Comparison of ENCODE assay signal across 1 cellular context in genomic region chr15:41827880-41828746, GRCh38.
TF ChIP-seq lines count a peak whose summit lies in the region.

JMJD7 (plus strand) TSS chr15:41828092; CDS start chr15:41828125, 33 bp downstream.

TF ChIP-seq in GM12878, 131 proteins besides CTCF, POLR2A, EP300 and RAD21 (continued from another document):
- TF ChIP-seq REST (IDR thresholded peaks at IDR 0.05; ENCODE audit: low read depth, low read length) (no peak), RBBP5 (conservative IDR thresholded peaks at IDR 0.05) (no peak), CBFB (IDR thresholded peaks at IDR 0.05; ENCODE audit: low read depth) (0 out of 2 replicates have a peak, but pooled peaks have one; percentile 17), MAX (IDR thresholded peaks at IDR 0.05; ENCODE audit: low read depth, low read length) (no peak), CREB1 (IDR thresholded peaks at IDR 0.05; ENCODE audit: low read depth) (0 out of 2 replicates have a peak, but pooled peaks have one; percentile 36), CREM (IDR thresholded peaks at IDR 0.05; ENCODE audit: low read depth) (peak; percentile 18; the same call in 1 of the 2 replicates), GATAD2B (conservative IDR thresholded peaks at IDR 0.05; ENCODE audit: low read depth) (peak; percentile 83), SKIL (IDR thresholded peaks at IDR 0.05; ENCODE audit: low read depth, poor library complexity, severe bottlenecking) (no peak), EZH2 (IDR thresholded peaks at IDR 0.05; ENCODE audit: borderline replicate concordance, control insufficient read depth, low read depth, low read length) (no peak), ATF3 (IDR thresholded peaks at IDR 0.05; ENCODE audit: borderline replicate concordance, extremely low read depth, low read depth, low read length) (no peak), POLR2AphosphoS5 (IDR thresholded peaks at IDR 0.05; ENCODE audit: low read length) (peak; percentile 62; the same call in 1 of the 2 replicates), NKRF (conservative IDR thresholded peaks at IDR 0.05) (peak; percentile 68), TBL1XR1 (IDR thresholded peaks at IDR 0.05; ENCODE audit: low read depth, low read length) (no peak), ELK1 (IDR thresholded peaks at IDR 0.05; ENCODE audit: low read depth, low read length) (no peak), STAT1 (conservative IDR thresholded peaks at IDR 0.05) (no peak), ZNF622 (IDR thresholded peaks at IDR 0.05) (no peak), BRCA1 (IDR thresholded peaks at IDR 0.05; ENCODE audit: low read depth, low read length) (no peak), BCL3 (IDR thresholded peaks at IDR 0.05; ENCODE audit: borderline replicate concordance, insufficient read depth, low read depth, low read length, poor library complexity, severe bottlenecking) (peak; percentile 85), CHD4 (IDR thresholded peaks at IDR 0.05) (no peak), SPI1 (IDR thresholded peaks at IDR 0.05; ENCODE audit: borderline replicate concordance, insufficient read depth, low read depth, low read length) (no peak), KAT2A (conservative IDR thresholded peaks at IDR 0.05; ENCODE audit: control insufficient read depth, low read depth, low read length) (no peak), PML (IDR thresholded peaks at IDR 0.05; ENCODE audit: low read length) (no peak), IRF4 (IDR thresholded peaks at IDR 0.05; ENCODE audit: low read depth, low read length) (no peak), POLR2AphosphoS2 (IDR thresholded peaks at IDR 0.05; ENCODE audit: low read depth, low read length) (peak; percentile 66; the same call in 1 of the 2 replicates), ATF7 (IDR thresholded peaks at IDR 0.05; ENCODE audit: low read depth) (no peak), MXI1 (IDR thresholded peaks at IDR 0.05; ENCODE audit: low read depth, low read length) (peak; percentile 30; the same call in 1 of the 2 replicates), ZSCAN29 (IDR thresholded peaks at IDR 0.05) (no peak), ZBTB40 (IDR thresholded peaks at IDR 0.05; ENCODE audit: borderline replicate concordance) (0 out of 2 replicates have a peak, but pooled peaks have one; percentile 27), IKZF2 (IDR thresholded peaks at IDR 0.05) (peak; percentile 56 to 69; a peak in 3 of 4 replicates), LARP7 (IDR thresholded peaks at IDR 0.05) (peak; percentile 77; the same call in 1 of the 2 replicates), NR2C1 (IDR thresholded peaks at IDR 0.05) (no peak), FOXK2 (IDR thresholded peaks at IDR 0.05) (no peak)
